11 cellular contexts compared by ENCODE assay signal in the genomic region with DNA sequence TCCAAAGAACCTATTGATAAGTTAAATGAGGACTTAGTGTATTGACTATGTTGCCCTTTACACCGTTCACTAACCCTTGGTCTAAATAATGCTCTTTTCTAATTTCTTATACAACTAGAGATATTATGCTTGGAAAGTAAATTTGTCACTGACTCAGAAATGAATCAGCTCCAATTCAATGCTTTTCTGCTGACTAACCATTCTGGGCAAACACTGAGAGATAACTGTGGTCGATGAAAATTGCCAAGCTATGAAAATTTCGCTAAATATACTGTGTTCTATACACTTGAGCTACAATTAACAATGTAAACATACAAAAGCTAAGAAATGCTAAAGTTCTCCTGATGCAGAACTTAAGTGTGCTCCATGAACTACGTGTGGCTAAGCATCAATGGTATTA. TPM values are rescaled to one million over a fixed set of nuclear protein-coding genes. Genes with fewer than 3 reads are reported as not detected.
DNase-seq lines count a peak whose midpoint lies in the region; ATAC-seq and TF ChIP-seq lines count a peak whose summit lies in the region.
"Had no signal": no experiment of that assay in that cellular context is flagged by ENCODE, and none has a peak within 500 bp of the region (broad histone marks: within the 10 kb centered on the region; RNA-seq: fewer than 3 reads in every experiment).

No MANE protein-coding gene starts in this region.

- H2BK20ac ChIP-seq in H9 (ENCODE audit: low read depth, low read length, poor library complexity, severe bottlenecking) = no peak overlapping the region

- H3K9me3 ChIP-seq in heart right ventricle = no peaks in the 10 kb centered on the region
- H3K9me3 ChIP-seq in transverse colon = no peaks in the 10 kb centered on the region
- H3K9me3 ChIP-seq in H9 (ENCODE audit: control insufficient read depth, low read depth, low read length) = no peaks in the 10 kb centered on the region

- no peak overlapping the region for H4K91ac ChIP-seq in H9 (ENCODE audit: insufficient read length, low read depth, low read length)

- no peak overlapping the region for H2AFZ ChIP-seq in H9 (ENCODE audit: low read length)

- DNase-seq in heart right ventricle (no peak), Right ventricle myocardium superior (no peak), astrocyte of the cerebellum (ENCODE audit: low read depth) (peak; percentile 93), hepatic stellate cell (ENCODE audit: low spot score) (peak; percentile 37), transverse colon (no peak), NCI-H2029 treated with DMSO at 0.1 percent for 48 hours (lab: John Stamatoyannopoulos, UW) (no peak), H9 (no peak)
- DNase-seq: activated CD8-positive, alpha-beta memory T cell treated with anti-CD3 and anti-CD28 coated beads, Interleukin-2, amount 50 U/mL, for 4 hours; effector CD4-positive, alpha-beta T cell; stimulated activated CD4-positive, alpha-beta T cell treated with anti-CD3 and anti-CD28 coated beads, Interleukin-2, amount 100 ng/mL, for 48 hours had no signal

- no peak overlapping the region for H3K4ac ChIP-seq in H9 (ENCODE audit: low read depth, low read length)

- H2AK5ac ChIP-seq in H9 (ENCODE audit: insufficient read length, low read length) = no peak overlapping the region

- H2BK12ac ChIP-seq in H9 (ENCODE audit: insufficient read length, low read depth, low read length) = no peak overlapping the region

- intact Hi-C loops in heart right ventricle (cut with DNase I) (loop anchor here in 2 of 10 donors (5.0 kb wide), 1 partner anchor 45 kb away; the partner anchor contains the start of gene GSTA4 (in 2 of the 2)), Right ventricle myocardium superior (cut with DNase I) (loop anchor here (5.0 kb wide), 1 partner anchor 45 kb away; the partner anchor contains the start of gene GSTA4), transverse colon (cut with DNase I; ENCODE audit: low total_unique reads) (no loop called here)

- H3K4me3 Mint-ChIP-seq in H9 = no peak overlapping the region

- H3K79me1 ChIP-seq in H9 (ENCODE audit: insufficient read depth, low read depth, low read length, poor library complexity, severe bottlenecking) = no peaks in the 10 kb centered on the region

- H4K20me1 ChIP-seq in H9 (ENCODE audit: control insufficient read depth, insufficient read depth, insufficient read length) = no peaks in the 10 kb centered on the region

- no peak overlapping the region for H4K5ac ChIP-seq in H9 (ENCODE audit: insufficient read length, low read depth, low read length)

- H3K9ac ChIP-seq in H9 (ENCODE audit: extremely low read depth, insufficient read length, low read length) = no peak overlapping the region

- no peaks in the 10 kb centered on the region for H3K9me3 Mint-ChIP-seq in H9

- no peak for TF ChIP-seq POLR2A in transverse colon (IDR thresholded peaks at IDR 0.05)

- H3K4me2 ChIP-seq in H9 (ENCODE audit: insufficient read depth, insufficient read length, low read length) = no peak overlapping the region

- H3K79me2 ChIP-seq in H9 (ENCODE audit: insufficient read depth, low read length) = no peaks in the 10 kb centered on the region

- no peak for TF ChIP-seq EP300 in transverse colon (IDR thresholded peaks at IDR 0.05; ENCODE audit: low read depth)

- peaks cover 3 to 56% (median 39%) of the 10 kb centered on the region in 9 donors for H3K4me1 ChIP-seq in heart right ventricle
- peaks cover 0 to 23% (median 6%) of the 10 kb centered on the region in 4 donors for H3K4me1 ChIP-seq in transverse colon
- no peaks in the 10 kb centered on the region for H3K4me1 ChIP-seq in H9 (ENCODE audit: insufficient read depth, low read length)

- no peak overlapping the region for H4K8ac ChIP-seq in H9 (replicated peaks; ENCODE audit: insufficient read length, low read depth, low read length)

- peaks cover 9 to 23% (median 21%) of the 10 kb centered on the region in 3 experiments for H3K36me3 Mint-ChIP-seq in H9 (ENCODE audit: insufficient read depth in 1 of 3, low read depth in 3 of 3)

- peaks cover 15 to 22% of the 10 kb centered on the region in 2 experiments for H3K4me1 Mint-ChIP-seq in H9

- H3K36me3 ChIP-seq in heart right ventricle = peaks cover 0 to 42% (median 19%) of the 10 kb centered on the region in 9 donors
- peaks cover 0 to 14% (median 5%) of the 10 kb centered on the region in 4 donors for H3K36me3 ChIP-seq in transverse colon

- H3K27me3 Mint-ChIP-seq in H9 (ENCODE audit: low read depth) = no peaks in the 10 kb centered on the region

- H3K23me2 ChIP-seq in H9 (ENCODE audit: insufficient read length, low read depth, low read length, poor library complexity, severe bottlenecking) = no peaks in the 10 kb centered on the region

- TF ChIP-seq CTCF in heart right ventricle (IDR thresholded peaks at IDR 0.05) = no peak
- no peak for TF ChIP-seq CTCF in astrocyte of the cerebellum (IDR thresholded peaks at IDR 0.05; ENCODE audit: low read depth, low read length, missing control alignments)
- no peak for TF ChIP-seq CTCF in transverse colon (IDR thresholded peaks at IDR 0.05)
- no peak for TF ChIP-seq CTCF in H9 (conservative IDR thresholded peaks at IDR 0.05)

- H2BK5ac ChIP-seq in H9 (ENCODE audit: insufficient read length, low read length) = no peak overlapping the region

- ATAC-seq in heart right ventricle (no peak), Right ventricle myocardium superior (ENCODE audit: poor library complexity) (no peak), HG02870 (IDR thresholded peaks at IDR 0.05; ENCODE audit: unreplicated experiment) (no peak)

- H3T11ph ChIP-seq in H9 (ENCODE audit: low read length) = no peak overlapping the region

- H3K14ac ChIP-seq in H9 (ENCODE audit: insufficient read depth, low read length) = no peak overlapping the region

- no peak overlapping the region for H2BK15ac ChIP-seq in H9 (ENCODE audit: low read depth, low read length)

- no peak overlapping the region for H3K27ac Mint-ChIP-seq in H9

- H2BK120ac ChIP-seq in H9 (ENCODE audit: low read depth, low read length, poor library complexity, severe bottlenecking) = no peak overlapping the region

- no peak overlapping the region for H3K23ac ChIP-seq in H9 (ENCODE audit: insufficient read length, low read depth, low read length)

- H3K4me3 ChIP-seq in heart right ventricle (no peak overlapping the region), astrocyte of the cerebellum (ENCODE audit: low read depth, low read length) (no peak overlapping the region), transverse colon (no peak overlapping the region)

- H3K56ac ChIP-seq in H9 (ENCODE audit: insufficient read length, low read depth, low read length) = no peak overlapping the region

- H3K27ac ChIP-seq in heart right ventricle (peak overlapping the region in 7 of 10 donors; percentile 25 to 85 (median 78)), transverse colon (peak overlapping the region; percentile 20 to 46 (median 26)), H9 (ENCODE audit: insufficient read length, low read depth, low read length) (no peak overlapping the region)

- H3K18ac ChIP-seq in H9 (ENCODE audit: insufficient read length, low read depth, low read length) = no peak overlapping the region

- 54 to 55% methylated on average over 4 of the region's 4 CpGs for WGBS in heart right ventricle, 2 donors
- 58 to 60% methylated on average over 4 of the region's 4 CpGs for WGBS in transverse colon (ENCODE audit: low coverage in 1 of 2), 2 donors
- WGBS in H9 (ENCODE audit: extremely low coverage, insufficient read length, low lambda C conversion rate) = no CpG with 5 or more reads among the region's 4 CpGs

- in situ Hi-C loops in astrocyte of the cerebellum (cut with HindIII; ENCODE audit: low sequenced_read_pairs) (no loop called here), transverse colon (cut with MboI; ENCODE audit: low pct_ligation_motif_present in 1 of 4, low pct_unique_long_range_greater_than_20kb in 1 of 4, low sequenced_read_pairs in 3 of 4) (no loop called here)

- H3K27me3 ChIP-seq in heart right ventricle (no peaks in the 10 kb centered on the region), transverse colon (no peaks in the 10 kb centered on the region), H9 (ENCODE audit: insufficient read depth, low read length) (no peaks in the 10 kb centered on the region)

RNA-seq across cellular contexts. Expression of gene CILK1, which starts 19.5 kb away (rescaled TPM):
- total RNA-seq in heart right ventricle = 10 to 100 TPM in 5 of 10 donors, 1 to 10 TPM in 5; 6.6 to 14.4 (median 10.2) TPM
- polyA plus RNA-seq in heart right ventricle = 1 to 10 TPM; 1.1 to 4.5 TPM
- 6.0 TPM for total RNA-seq in Right ventricle myocardium superior
- 10 to 100 TPM in 3 of 4 donors, 1 to 10 TPM in 1; 7.0 to 19.1 (median 16.7) TPM for total RNA-seq in transverse colon
- 7.3 and 7.7 TPM in 2 replicates for total RNA-seq in H9 (2021)

RNA-seq across cellular contexts. Expression of gene FBXO9, which starts 23.1 kb away (rescaled TPM):
- 10 to 100 TPM; 46.5 to 80.8 (median 63.0) TPM for total RNA-seq in heart right ventricle
- polyA plus RNA-seq in heart right ventricle = 10 to 100 TPM; 16.8 to 34.0 TPM
- total RNA-seq in Right ventricle myocardium superior = 40.2 TPM
- 100 to 1,000 TPM in 1 of 4 donors, 10 to 100 TPM in 3; 50.5 to 166 (median 64.2) TPM for total RNA-seq in transverse colon
- 62.5 and 68.4 TPM in 2 replicates for total RNA-seq in H9 (2021)

RNA-seq across cellular contexts. Expression of gene GSTA4, which starts 47.0 kb away (rescaled TPM):
- total RNA-seq in heart right ventricle = 10 to 100 TPM in 8 of 10 donors, 1 to 10 TPM in 2; 9.4 to 16.3 (median 12.0) TPM
- 10 to 100 TPM in 1 of 2 donors, 1 to 10 TPM in 1; 9.9 to 14.3 TPM for polyA plus RNA-seq in heart right ventricle
- total RNA-seq in Right ventricle myocardium superior = 7.0 TPM
- total RNA-seq in transverse colon = 10 to 100 TPM in 2 of 4 donors, 1 to 10 TPM in 2; 1.5 to 47.4 (median 11.2) TPM
- 28.9 and 32.1 TPM in 2 replicates for total RNA-seq in H9 (2021)

Comparison
In these comparisons a context has a peak if more than half of its experiments do, and no peak if none do; other contexts are left out.
1. DNase-seq: peak in astrocyte of the cerebellum (single experiment) and hepatic stellate cell (single experiment); none in heart right ventricle (0 of 2), Right ventricle myocardium superior (single experiment), transverse colon (single experiment), NCI-H2029 treated with DMSO at 0.1 percent for 48 hours (single experiment) and H9 (single experiment).